14 cellular contexts compared by ENCODE assay signal in the genomic region with DNA sequence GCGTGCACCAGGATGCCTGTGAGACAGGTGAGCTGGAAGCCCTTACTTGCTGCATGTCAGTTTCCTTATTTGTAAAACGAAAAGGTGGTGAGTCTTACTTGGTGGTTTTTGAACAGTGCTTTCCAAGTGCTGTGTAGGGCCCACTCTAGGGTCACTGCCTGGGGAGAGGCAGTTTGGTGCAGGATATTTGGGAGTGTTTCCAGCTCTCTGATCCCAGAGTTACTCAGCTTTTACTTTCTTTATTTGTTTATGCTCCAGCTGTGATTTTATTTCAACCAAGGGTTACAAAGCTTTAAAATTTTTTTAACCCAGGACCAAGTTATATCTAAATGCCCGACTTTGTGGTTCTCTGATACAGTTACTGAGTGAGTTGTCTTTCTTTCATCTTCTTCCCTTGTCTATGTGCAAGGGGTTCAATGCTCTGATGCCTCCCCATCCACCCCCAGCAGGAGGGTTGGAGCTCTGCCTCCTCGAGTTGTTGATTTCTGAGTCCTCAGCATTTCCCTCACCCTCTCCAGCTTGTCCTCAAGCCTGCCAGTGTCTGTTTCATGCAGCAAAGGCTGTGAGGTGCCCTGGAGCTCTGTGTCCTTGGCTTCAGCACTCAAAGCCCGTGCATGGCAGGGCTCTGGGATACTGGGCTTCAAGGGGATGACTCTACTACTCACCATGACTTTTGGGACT.
DNase-seq lines count a peak whose midpoint lies in the region; ATAC-seq and TF ChIP-seq lines count a peak whose summit lies in the region.
"Had no signal": no experiment of that assay in that cellular context is flagged by ENCODE, and none has a peak within 500 bp of the region (broad histone marks: within the 10 kb centered on the region; RNA-seq: fewer than 3 reads in every experiment).

No MANE protein-coding gene starts in this region.

- no peak for ATAC-seq in activated B cell treated with CpG ODN at 0.5 μM for 24 hours (ENCODE audit: low read depth)
- peak; percentile 73 for ATAC-seq in Right ventricle myocardium superior (ENCODE audit: poor library complexity)
- no peak for ATAC-seq in thoracic aorta (ENCODE audit: insufficient number of reproducible peaks, low FRiP score, low read depth)
- no peak for ATAC-seq in HG03571 (IDR thresholded peaks at IDR 0.05; ENCODE audit: unreplicated experiment)

- H3K27me3 Mint-ChIP-seq in activated B cell treated with CpG ODN at 0.5 μM for 24 hours: no peaks in the 10 kb centered on the region

- H3K4me3 Mint-ChIP-seq in activated B cell treated with CpG ODN at 0.5 μM for 24 hours: no peak overlapping the region
- H3K4me3 Mint-ChIP-seq: activated naive CD8-positive, alpha-beta T cell treated with anti-CD3 and anti-CD28 coated beads for 36 hours; T-helper 2 cell treated with Interferon-gamma antibody and Interleukin-4, amounts not matched to agents 5 μg/mL and 100 μg/mL, for 36 hours had no signal

- H3K27ac ChIP-seq in muscle layer of colon (ENCODE audit: low read depth, low read length) (peak overlapping the region; percentile 76), thoracic aorta (peak overlapping the region; percentile 71 to 72)

- no peaks in the 10 kb centered on the region for H3K9me3 ChIP-seq in muscle layer of colon (ENCODE audit: low read length)
- H3K9me3 ChIP-seq in thoracic aorta: no peaks in the 10 kb centered on the region

- POLR2A ChIA-PET in activated B cell treated with CpG ODN at 0.5 μM for 24 hours (lab: Charles Lee): no interaction called here

- H3K36me3 Mint-ChIP-seq in activated B cell treated with CpG ODN at 0.5 μM for 24 hours (ENCODE audit: low read depth): peaks cover 21% of the 10 kb centered on the region
- H3K36me3 Mint-ChIP-seq: activated naive CD8-positive, alpha-beta T cell treated with anti-CD3 and anti-CD28 coated beads for 36 hours had no signal

- H3K27me3 ChIP-seq in muscle layer of colon (ENCODE audit: control insufficient read depth in 1 of 2, insufficient read depth in 2 of 2, low read length in 2 of 2): no peaks in the 10 kb centered on the region
- no peaks in the 10 kb centered on the region for H3K27me3 ChIP-seq in thoracic aorta (replicated peaks; ENCODE audit: insufficient read depth)

- peaks cover 42% of the 10 kb centered on the region for H3K4me1 ChIP-seq in muscle layer of colon (ENCODE audit: insufficient read depth, low read length)
- H3K4me1 ChIP-seq in thoracic aorta (ENCODE audit: control insufficient read depth in 1 of 2, low read depth in 2 of 2): peaks cover 13 to 40% of the 10 kb centered on the region in 2 donors

- H3K27ac Mint-ChIP-seq in activated B cell treated with CpG ODN at 0.5 μM for 24 hours: peak overlapping the region; percentile 38
- H3K27ac Mint-ChIP-seq: activated naive CD8-positive, alpha-beta T cell treated with anti-CD3 and anti-CD28 coated beads for 36 hours; T-helper 2 cell treated with Interferon-gamma antibody and Interleukin-4, amounts not matched to agents 5 μg/mL and 100 μg/mL, for 36 hours had no signal

- H3K9me3 Mint-ChIP-seq in activated B cell treated with CpG ODN at 0.5 μM for 24 hours: no peaks in the 10 kb centered on the region
- H3K9me3 Mint-ChIP-seq: activated naive CD8-positive, alpha-beta T cell treated with anti-CD3 and anti-CD28 coated beads for 36 hours; T-helper 2 cell treated with Interferon-gamma antibody and Interleukin-4, amounts not matched to agents 5 μg/mL and 100 μg/mL, for 36 hours had no signal

- DNase-seq in activated B cell treated with CpG ODN at 0.5 μM for 24 hours (no peak), Right ventricle myocardium superior (no peak), thoracic aorta (ENCODE audit: low spot score) (no peak), midbrain (lab: John Stamatoyannopoulos, UW) (no peak), retina (no peak), AG08395 (ENCODE audit: low spot score) (no peak)
- DNase-seq: activated CD4-positive, alpha-beta T cell treated with anti-CD3 and anti-CD28 coated beads for 4 hours; activated naive CD8-positive, alpha-beta T cell treated with anti-CD3 and anti-CD28 coated beads for 36 hours; AML-193; KBM-7; NCI-H1436 treated with DMSO at 0.1 percent for 48 hours had no signal

- CTCF ChIA-PET in activated B cell treated with CpG ODN at 0.5 μM for 24 hours (lab: Charles Lee): no interaction called here

- H3K36me3 ChIP-seq in muscle layer of colon (ENCODE audit: insufficient read depth, low read length): no peaks in the 10 kb centered on the region
- H3K36me3 ChIP-seq in thoracic aorta: no peaks in the 10 kb centered on the region

- H3K4me3 ChIP-seq in muscle layer of colon (ENCODE audit: low read depth in 1 of 2, low read length in 2 of 2) (peak overlapping the region in 1 of 2 donors; percentile 13), thoracic aorta (peak overlapping the region; percentile 17)

- intact Hi-C loops in activated B cell treated with CpG ODN at 0.5 μM for 24 hours (cut with micrococcal nuclease) (no loop called here), Right ventricle myocardium superior (cut with DNase I) (no loop called here)

- no peak overlapping the region for H3K9ac ChIP-seq in muscle layer of colon (ENCODE audit: low read length)

- TF ChIP-seq CTCF in activated B cell treated with CpG ODN at 0.5 μM for 24 hours (IDR thresholded peaks at IDR 0.05) (no peak), thoracic aorta (IDR thresholded peaks at IDR 0.05) (no peak)

- peaks cover 42% of the 10 kb centered on the region for H3K4me1 Mint-ChIP-seq in activated B cell treated with CpG ODN at 0.5 μM for 24 hours
